In genomic region chr17:48646183-48647102, GRCh38 we compare ENCODE assay signal across 9 cellular contexts. TPM values are rescaled to one million over a fixed set of nuclear protein-coding genes. Genes with fewer than 3 reads are reported as not detected.
DNase-seq lines count a peak whose midpoint lies in the region; ATAC-seq and TF ChIP-seq lines count a peak whose summit lies in the region.
"Had no signal": no experiment of that assay in that cellular context is flagged by ENCODE, and none has a peak within 500 bp of the region (broad histone marks: within the 10 kb centered on the region; RNA-seq: fewer than 3 reads in every experiment).

No MANE protein-coding gene starts in this region.

- ATAC-seq in HG03108 (IDR thresholded peaks at IDR 0.05; ENCODE audit: unreplicated experiment), result peak; percentile 38
- ATAC-seq in memory B cell (ENCODE audit: low read depth), result peak; percentile 62
- no peak for ATAC-seq in GM18498 (IDR thresholded peaks at IDR 0.05; ENCODE audit: unreplicated experiment)

- H3K27me3 Mint-ChIP-seq in CD14-positive monocyte (ENCODE audit: low read depth in 3 of 3) (peaks cover 79 to 96% (median 92%) of the 10 kb centered on the region in 3 donors), memory B cell (peaks cover 24% of the 10 kb centered on the region)

- TF ChIP-seq CTCF in CD14-positive monocyte (IDR thresholded peaks at IDR 0.05), result no peak
- TF ChIP-seq CTCF in thyroid gland (IDR thresholded peaks at IDR 0.05), result no peak
- no peak for TF ChIP-seq CTCF in RWPE1 (conservative IDR thresholded peaks at IDR 0.05; ENCODE audit: low read depth)

- no peaks in the 10 kb centered on the region for H3K9me3 ChIP-seq in thyroid gland

- H3K4me1 Mint-ChIP-seq in CD14-positive monocyte, result peaks cover 17% of the 10 kb centered on the region
- H3K4me1 Mint-ChIP-seq in memory B cell, result peaks cover 15% of the 10 kb centered on the region

- H3K27ac ChIP-seq in thyroid gland (no peak overlapping the region), RWPE1 (no peak overlapping the region)

- no peak overlapping the region for H3K4me3 ChIP-seq in thyroid gland (replicated peaks in 1 of 3)
- H3K4me3 ChIP-seq: lung had no signal

- H3K36me3 ChIP-seq in thyroid gland, result no peaks in the 10 kb centered on the region

- peaks cover 17% of the 10 kb centered on the region for H3K27me3 ChIP-seq in thyroid gland

- H3K9me3 Mint-ChIP-seq in CD14-positive monocyte (peaks cover 0 to 26% (median 3%) of the 10 kb centered on the region in 7 donors), memory B cell (no peaks in the 10 kb centered on the region)

- DNase-seq in CD14-positive monocyte (ENCODE audit: low spot score) (no peak), memory B cell (ENCODE audit: low spot score in 2 of 2) (no peak), ecto neural progenitor cell (ENCODE audit: low spot score) (no peak), thyroid gland (no peak), RWPE1 (ENCODE audit: low spot score) (no peak)
- peak; percentile 45 for DNase-seq in activated T-cell treated with anti-CD3 and anti-CD28 coated beads, Interleukin-2, amount 50 U/mL, for 1 hour

- H3K4me3 Mint-ChIP-seq in CD14-positive monocyte, result peak overlapping the region; percentile 75 to 93
- peak overlapping the region; percentile 88 for H3K4me3 Mint-ChIP-seq in memory B cell

- peaks cover 0 to 4% of the 10 kb centered on the region in 2 donors for H3K36me3 Mint-ChIP-seq in CD14-positive monocyte
- H3K36me3 Mint-ChIP-seq in memory B cell, result no peaks in the 10 kb centered on the region

- H3K27ac Mint-ChIP-seq in CD14-positive monocyte (no peak overlapping the region), memory B cell (peak overlapping the region; percentile 15)

- H3K4me1 ChIP-seq in thyroid gland, result peaks cover 0 to 9% of the 10 kb centered on the region in 2 donors

- 2 to 3% methylated on average over 33 to 37 of the region's 80 CpGs for WGBS in thyroid gland, 2 donors

- TF ChIP-seq POLR2A in thyroid gland (IDR thresholded peaks at IDR 0.05), result no peak

- POLR2A ChIA-PET in RWPE1 (lab: Yijun Ruan, JAX; ENCODE audit: low non-redundant PET), result no interaction called here

- CTCF ChIA-PET in RWPE1 (lab: Yijun Ruan, JAX), result interaction anchor here (0.6 to 0.7 kb wide), 2 partner anchors 79 to 497 kb away, joined by 3 to 4 read pairs; no protein-coding TSS in a partner anchor

- intact Hi-C loops in CD14-positive monocyte (cut with micrococcal nuclease) (no loop called here), thyroid gland (cut with DNase I) (no loop called here)

RNA-seq across cellular contexts. Expression of gene HOXB9, which starts 20.3 kb away (rescaled TPM):
- not detected for polyA plus RNA-seq in CD14-positive monocyte
- not detected for total RNA-seq in thyroid gland
- polyA plus RNA-seq: lung had no signal

RNA-seq across cellular contexts. Expression of gene HOXB8, which starts 31.4 kb away (rescaled TPM):
- polyA plus RNA-seq in CD14-positive monocyte, result not detected
- total RNA-seq in thyroid gland, result 1 to 10 TPM in 1 of 4 donors, not detected in 3; 1.4 TPM

RNA-seq across cellular contexts. Expression of gene HOXB7, which starts 35.6 kb away (rescaled TPM):
- polyA plus RNA-seq in CD14-positive monocyte, result not detected
- total RNA-seq in thyroid gland, result 1 to 10 TPM in 3 of 4 donors, not detected in 1; 1.0 to 2.8 (median 1.3) TPM

RNA-seq across cellular contexts. Expression of gene HOXB6, which starts 41.7 kb away (rescaled TPM):
- not detected for polyA plus RNA-seq in CD14-positive monocyte
- total RNA-seq in thyroid gland, result 1 to 10 TPM in 2 of 4 donors, under 1 TPM in 2; 0.54 to 4.2 (median 1.3) TPM

RNA-seq across cellular contexts. Expression of gene HOXB5, which starts 52.9 kb away (rescaled TPM):
- not detected for polyA plus RNA-seq in CD14-positive monocyte
- total RNA-seq in thyroid gland, result 1 to 10 TPM in 1 of 4 donors, under 1 TPM in 2, not detected in 1; 0.11 to 1.6 (median 0.49) TPM
